ENCODE assay signal across 16 cellular contexts in genomic region chr6:161162722-161163121, GRCh38.
"Had no signal": no experiment of that assay in that cellular context is flagged by ENCODE, and none has a peak within 500 bp of the region (broad histone marks: within the 10 kb centered on the region; RNA-seq: fewer than 3 reads in every experiment).

No MANE protein-coding gene starts in this region.

- H3K27ac Mint-ChIP-seq: activated B cell treated with CpG ODN at 0.5 μM for 24 hours; activated CD4-positive, alpha-beta T cell treated with anti-CD3 and anti-CD28 coated beads, Interleukin-2, amount 10 ng/mL, durations not matched to agents 7 days and 5 days; activated naive CD4-positive, alpha-beta T cell treated with anti-CD3 and anti-CD28 coated beads for 36 hours; activated T-helper 17 cell treated with anti-CD3 and anti-CD28 coated beads, Interleukin-2, amount 50 U/mL, for 72 hours had no signal

- H3K27ac ChIP-seq: cardiac muscle cell, coronary artery, epithelial cell of prostate, gastrocnemius medialis, lower lobe of right lung, parathyroid adenoma had no signal

- H3K9me3 ChIP-seq: gastrocnemius medialis, lower lobe of right lung had no signal

- H3K27me3 Mint-ChIP-seq: activated B cell treated with CpG ODN at 0.5 μM for 24 hours; activated CD4-positive, alpha-beta T cell treated with anti-CD3 and anti-CD28 coated beads, Interleukin-2, amount 10 ng/mL, durations not matched to agents 7 days and 5 days; activated T-helper 17 cell treated with anti-CD3 and anti-CD28 coated beads, Interleukin-2, amount 50 U/mL, for 72 hours; naive B cell had no signal

- H3K4me3 Mint-ChIP-seq: activated B cell treated with CpG ODN at 0.5 μM for 24 hours; activated CD4-positive, alpha-beta T cell treated with anti-CD3 and anti-CD28 coated beads, Interleukin-2, amount 10 ng/mL, durations not matched to agents 7 days and 5 days; activated naive CD4-positive, alpha-beta T cell treated with anti-CD3 and anti-CD28 coated beads for 36 hours; activated T-helper 17 cell treated with anti-CD3 and anti-CD28 coated beads, Interleukin-2, amount 50 U/mL, for 72 hours had no signal

- ATAC-seq: activated T-helper 17 cell treated with anti-CD3 and anti-CD28 coated beads, Interleukin-2, amount 50 U/mL, for 72 hours; gastrocnemius medialis; lower lobe of right lung had no signal

- H3K4me1 Mint-ChIP-seq: activated B cell treated with CpG ODN at 0.5 μM for 24 hours; activated CD4-positive, alpha-beta T cell treated with anti-CD3 and anti-CD28 coated beads, Interleukin-2, amount 10 ng/mL, durations not matched to agents 7 days and 5 days; activated T-helper 17 cell treated with anti-CD3 and anti-CD28 coated beads, Interleukin-2, amount 50 U/mL, for 72 hours; naive B cell had no signal

- DNase-seq: activated B cell treated with CpG ODN at 0.5 μM for 24 hours; activated CD4-positive, alpha-beta T cell treated with anti-CD3 and anti-CD28 coated beads, Interleukin-2, amount 10 ng/mL, durations not matched to agents 7 days and 5 days; activated naive CD4-positive, alpha-beta T cell treated with anti-CD3 and anti-CD28 coated beads for 36 hours; activated T-cell treated with anti-CD3 and anti-CD28 coated beads for 4 hours; effector memory CD4-positive, alpha-beta T cell; gastrocnemius medialis; lower lobe of right lung; midbrain; naive B cell; right cardiac atrium; stimulated activated naive CD4-positive, alpha-beta T cell had no signal
